ENCODE assay signal across 8 cellular contexts in genomic region chr1:235649722-235650163, GRCh38. TPM values are rescaled to one million over a fixed set of nuclear protein-coding genes. Genes with fewer than 3 reads are reported as not detected.
DNase-seq lines count a peak whose midpoint lies in the region; ATAC-seq and TF ChIP-seq lines count a peak whose summit lies in the region.

GNG4 (minus strand) TSS chr1:235649784; CDS start chr1:235583838, 65,946 bp downstream.

- no peaks in the 10 kb centered on the region for H4K20me1 ChIP-seq in PC-3 (ENCODE audit: low read length)

- no peak within 1 kb of the TSS for H3K9ac ChIP-seq in PC-3 (ENCODE audit: low read length)
- H3K9ac ChIP-seq in colonic mucosa (ENCODE audit: low read depth in 2 of 2, low read length in 2 of 2), result peak within 1 kb of the TSS; percentile 19 to 46

- peak within 1 kb of the TSS; percentile 69; the same call in 1 of the 2 replicates for H2AFZ ChIP-seq in PC-3 (ENCODE audit: low read length)

- BruUV-seq in Caco-2 (replicated peaks; lab: Mats Ljungman, UMichigan) (no TSS peak), PC-3 (replicated peaks; lab: Mats Ljungman, UMichigan) (no TSS peak)

- DNase-seq in Caco-2, result peak in 1 of 2 experiments; percentile 66
- no peak for DNase-seq in HFF-Myc (ENCODE audit: extremely low read depth, low read depth)
- DNase-seq in PC-3, result no peak
- DNase-seq in colonic mucosa, result no peak
- DNase-seq in naive B cell, result peak; percentile 12
- DNase-seq in dedifferentiated amniotic fluid mesenchymal stem cell (ENCODE audit: extremely low spot score), result no peak
- no peak for DNase-seq in SW 1271 (lab: John Stamatoyannopoulos, UW)

- intact Hi-C loops in Caco-2 (cut with micrococcal nuclease; ENCODE audit: unreplicated experiment), result loop anchor here (5.0 to 10.0 kb wide), 3 partner anchors 83 to 195 kb away; no protein-coding TSS in a partner anchor
- intact Hi-C loops in PC-3 (cut with micrococcal nuclease), result no loop called here
- intact Hi-C loops in colonic mucosa (cut with DNase I), result no loop called here

- H3K4me3 Mint-ChIP-seq in Caco-2 (ENCODE audit: unreplicated experiment) (peak within 1 kb of the TSS; percentile 68), naive B cell (peak within 1 kb of the TSS; percentile 72 to 95 (median 90))

- peak within 1 kb of the TSS; percentile 57 for H3K4me3 ChIP-seq in Caco-2 (ENCODE audit: low read depth, low read length)
- peak within 1 kb of the TSS; percentile 38 for H3K4me3 ChIP-seq in HFF-Myc (replicated peaks; ENCODE audit: low read depth, low read length)
- H3K4me3 ChIP-seq in PC-3 (ENCODE audit: low read length), result peak within 1 kb of the TSS; percentile 60
- peak within 1 kb of the TSS; percentile 42 for H3K4me3 ChIP-seq in colonic mucosa

- H3K27me3 ChIP-seq in Caco-2 (replicated peaks; ENCODE audit: control insufficient read depth, insufficient read depth, low read length), result no peaks in the 10 kb centered on the region
- H3K27me3 ChIP-seq in PC-3 (ENCODE audit: low read length), result peaks cover 11% of the 10 kb centered on the region
- peaks cover 12% of the 10 kb centered on the region for H3K27me3 ChIP-seq in colonic mucosa

- H3K36me3 Mint-ChIP-seq in Caco-2 (ENCODE audit: insufficient read depth, unreplicated experiment) (no peaks in the 10 kb centered on the region), naive B cell (no peaks in the 10 kb centered on the region)

- H3K36me3 ChIP-seq in Caco-2 (ENCODE audit: control insufficient read depth, insufficient read depth, low read length) (no peaks in the 10 kb centered on the region), PC-3 (ENCODE audit: low read depth, low read length) (no peaks in the 10 kb centered on the region), colonic mucosa (no peaks in the 10 kb centered on the region)

- H3K4me2 ChIP-seq in PC-3 (ENCODE audit: low read length), result peak within 1 kb of the TSS; percentile 82

- H3F3A ChIP-seq in PC-3 (ENCODE audit: low read length, unreplicated experiment), result no peaks in the 10 kb centered on the region

- TF ChIP-seq CTCF in Caco-2 (IDR thresholded peaks at IDR 0.05; ENCODE audit: insufficient read depth in 1 of 2, low read depth in 1 of 2, low read length in 1 of 2, severe bottlenecking in 1 of 2, unreplicated experiment in 1 of 2) (no peak), HFF-Myc (IDR thresholded peaks at IDR 0.05; ENCODE audit: low read depth, low read length, missing control alignments) (no peak), PC-3 (conservative IDR thresholded peaks at IDR 0.05; ENCODE audit: low read depth, low read length) (no peak), colonic mucosa (IDR thresholded peaks at IDR 0.05) (no peak)

- peaks cover 7% of the 10 kb centered on the region for H3K4me1 Mint-ChIP-seq in Caco-2 (ENCODE audit: low read depth, unreplicated experiment)
- H3K4me1 Mint-ChIP-seq in naive B cell, result peaks cover 12 to 20% (median 18%) of the 10 kb centered on the region in 3 donors

- no peak within 1 kb of the TSS for H3K27ac ChIP-seq in PC-3 (ENCODE audit: low read length)
- H3K27ac ChIP-seq in colonic mucosa, result no peak within 1 kb of the TSS

- CTCF ChIA-PET in Caco-2 (lab: Charles Lee) (no interaction called here), PC-3 (lab: Charles Lee) (no interaction called here)

- no peaks in the 10 kb centered on the region for H3K9me3 ChIP-seq in Caco-2
- H3K9me3 ChIP-seq in PC-3 (ENCODE audit: low read length), result no peaks in the 10 kb centered on the region
- no peaks in the 10 kb centered on the region for H3K9me3 ChIP-seq in colonic mucosa

- H3K27ac Mint-ChIP-seq in Caco-2 (ENCODE audit: unreplicated experiment) (peak within 1 kb of the TSS; percentile 8), naive B cell (peak within 1 kb of the TSS in 4 of 6 donors; percentile 4 to 92 (median 39))

- H3K9me2 ChIP-seq in PC-3 (replicated peaks; ENCODE audit: low read length), result no peaks in the 10 kb centered on the region

- ATAC-seq in PC-3, result no peak
- ATAC-seq in naive B cell (ENCODE audit: low read depth in 2 of 2), result peak; percentile 47 to 53
- no peak for ATAC-seq in HG02840 (IDR thresholded peaks at IDR 0.05; ENCODE audit: low FRiP score, unreplicated experiment)

- H3K9me3 Mint-ChIP-seq in Caco-2 (ENCODE audit: unreplicated experiment) (no peaks in the 10 kb centered on the region), naive B cell (peaks cover 0 to 20% (median 6%) of the 10 kb centered on the region in 7 donors)

- H3K79me2 ChIP-seq in PC-3 (ENCODE audit: low read length), result no peaks in the 10 kb centered on the region

- H3K4me1 ChIP-seq in Caco-2 (peaks cover 18% of the 10 kb centered on the region), PC-3 (ENCODE audit: insufficient read depth, low read length) (peaks cover 4% of the 10 kb centered on the region), colonic mucosa (peaks cover 3% of the 10 kb centered on the region)

- H3K27me3 Mint-ChIP-seq in Caco-2 (ENCODE audit: insufficient read depth, unreplicated experiment), result peaks cover 4% of the 10 kb centered on the region
- H3K27me3 Mint-ChIP-seq in naive B cell, result peaks cover 53 to 84% (median 78%) of the 10 kb centered on the region in 3 donors

- POLR2A ChIA-PET in Caco-2 (lab: Charles Lee), result interaction anchor here (0.7 kb wide), 1 partner anchor 144 kb away, joined by 6 read pairs; no protein-coding TSS in a partner anchor
- POLR2A ChIA-PET in PC-3 (lab: Charles Lee; ENCODE audit: unreplicated experiment), result no interaction called here

RNA-seq across cellular contexts. Expression of gene GNG4, which starts in this region (rescaled TPM):
- 3.5 and 5.5 TPM in 2 replicates for total RNA-seq in Caco-2 (2022)
- total RNA-seq in PC-3 (2014; rRNA removed), result 0.40 and 0.80 TPM in 2 replicates
- total RNA-seq in colonic mucosa, result 10 to 100 TPM in 1 of 2 donors, 1 to 10 TPM in 1; 6.9 to 10.0 TPM
- not detected for polyA plus RNA-seq in naive B cell (ENCODE audit: low read depth in 6 of 6)

Comparison
In these comparisons a context has a peak if more than half of its experiments do, and no peak if none do; other contexts are left out.
1. Peak in DNase-seq and ATAC-seq in naive B cell; RNA of the gene not detected or under 1 TPM.